ENCODE assay signal across 24 cellular contexts in the genomic region with DNA sequence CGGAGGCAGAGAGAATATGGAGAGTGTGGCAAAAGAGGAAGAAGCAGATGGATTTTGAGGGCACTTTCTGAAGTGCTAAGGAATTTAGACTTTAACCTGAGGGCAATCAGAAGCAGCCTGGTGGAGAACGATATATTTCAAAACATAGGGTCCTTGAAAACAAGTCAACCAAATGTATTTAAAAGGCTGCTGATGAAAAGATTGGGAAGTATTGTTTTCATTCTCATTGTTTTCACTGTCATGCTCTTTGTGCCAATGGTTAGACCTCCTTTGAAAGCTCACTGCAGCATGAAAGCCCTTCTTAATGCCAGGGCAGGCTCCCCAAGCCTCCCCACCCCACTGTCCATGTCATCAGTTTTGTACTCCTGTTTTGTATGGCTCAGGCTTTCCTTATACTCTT.
"Had no signal": no experiment of that assay in that cellular context is flagged by ENCODE, and none has a peak within 500 bp of the region (broad histone marks: within the 10 kb centered on the region; RNA-seq: fewer than 3 reads in every experiment).

No MANE protein-coding gene starts in this region.

- H3K27ac ChIP-seq: SJSA1 had no signal

- H3K4me3 Mint-ChIP-seq: IgD-negative memory B cell had no signal

- H3K4me2 ChIP-seq: SK-N-SH had no signal

- H3K27me3 ChIP-seq: MG63, SJSA1 had no signal

- H3K9ac ChIP-seq: SK-N-SH had no signal

- H3K9me3 Mint-ChIP-seq: IgD-negative memory B cell had no signal

- FAIRE-seq: RCC 7860 had no signal

- H3K4me3 ChIP-seq: MG63, SJSA1 had no signal

- DNase-seq: KBM-7, MG63, NCI-H1092, NCI-H1105 treated with DMSO at 0.1 percent for 48 hours, NCI-H1417 treated with DMSO at 0.1 percent for 48 hours, NCI-H146, NCI-H1694 treated with DMSO at 0.1 percent for 48 hours, NCI-H1930, NCI-H2081, NCI-H2107, NCI-H226, NCI-H446, NCI-H510A, NCI-H524 treated with DMSO at 0.1 percent for 48 hours, NCI-H69, NCI-H774, Right ventricle myocardium superior, RPMI8226, SIG-M5, SK-N-SH, SW 1271 had no signal

- H3K27me3 Mint-ChIP-seq: IgD-negative memory B cell had no signal

- H3K36me3 Mint-ChIP-seq: IgD-negative memory B cell had no signal

- H3K9me3 ChIP-seq: MG63, SJSA1, SK-N-SH had no signal

- H3K36me3 ChIP-seq: MG63, SJSA1 had no signal
